Comparison of ENCODE assay signal across 14 cellular contexts in genomic region chr10:47145290-47145934, GRCh38.
"Had no signal": no experiment of that assay in that cellular context is flagged by ENCODE, and none has a peak within 500 bp of the region (broad histone marks: within the 10 kb centered on the region; RNA-seq: fewer than 3 reads in every experiment).

No MANE protein-coding gene starts in this region.

- H3K27ac Mint-ChIP-seq: immature natural killer cell; mesothelial cell of epicardium; T-helper 1 cell treated with Interleukin-12 subunit alpha and Interleukin-12 subunit beta and Interleukin-4 antibody, amounts not matched to agents 30 μg/mL and 1 μg/mL, for 36 hours; type B pancreatic cell had no signal

- H3K9me3 Mint-ChIP-seq: immature natural killer cell; mesothelial cell of epicardium; neural crest cell; T-helper 1 cell treated with Interleukin-12 subunit alpha and Interleukin-12 subunit beta and Interleukin-4 antibody, amounts not matched to agents 30 μg/mL and 1 μg/mL, for 36 hours; type B pancreatic cell had no signal

- FAIRE-seq: TTC549 had no signal

- H3K36me3 ChIP-seq: esophagus muscularis mucosa, lower lobe of right lung had no signal

- H3K36me3 Mint-ChIP-seq: immature natural killer cell, mesothelial cell of epicardium, type B pancreatic cell had no signal

- H3K4me3 ChIP-seq: esophagus muscularis mucosa, lower lobe of right lung had no signal

- ATAC-seq: left cardiac atrium had no signal

- H3K4me1 Mint-ChIP-seq: immature natural killer cell, neural crest cell had no signal

- DNase-seq: activated naive CD4-positive, alpha-beta T cell; anterior cingulate cortex; dermis blood vessel endothelial cell; foreskin fibroblast; glutamatergic neuron; immature natural killer cell; left cardiac atrium; lower lobe of right lung had no signal

- H3K27me3 ChIP-seq: esophagus muscularis mucosa had no signal

- H3K4me3 Mint-ChIP-seq: immature natural killer cell; mesothelial cell of epicardium; neural crest cell; T-helper 1 cell treated with Interleukin-12 subunit alpha and Interleukin-12 subunit beta and Interleukin-4 antibody, amounts not matched to agents 30 μg/mL and 1 μg/mL, for 36 hours; type B pancreatic cell had no signal
